ENCODE assay signal across 11 cellular contexts in genomic region chr19:38250821-38251563, GRCh38. TPM values are rescaled to one million over a fixed set of nuclear protein-coding genes. Genes with fewer than 3 reads are reported as not detected.
DNase-seq lines count a peak whose midpoint lies in the region; ATAC-seq, FAIRE-seq and TF ChIP-seq lines count a peak whose summit lies in the region.
"Had no signal": no experiment of that assay in that cellular context is flagged by ENCODE, and none has a peak within 500 bp of the region (broad histone marks: within the 10 kb centered on the region; RNA-seq: fewer than 3 reads in every experiment).

No MANE protein-coding gene starts in this region.

- dilution Hi-C loops in endothelial cell of umbilical vein (cut with MboI; ENCODE audit: extremely low pct_ligation_motif_present, low sequenced_read_pairs): no loop called here

- in situ Hi-C loops in GM13976 (cut with MboI; ENCODE audit: low sequenced_read_pairs, unreplicated experiment): no loop called here

- H3K4me2 ChIP-seq in endothelial cell of umbilical vein (ENCODE audit: insufficient read depth, low read length): peak overlapping the region; percentile 43
- H3K4me2 ChIP-seq in mesendoderm (ENCODE audit: low read length): peak overlapping the region; percentile 7
- H3K4me2 ChIP-seq: KMS-11 had no signal

- no peaks in the 10 kb centered on the region for H3K79me1 ChIP-seq in mesendoderm (ENCODE audit: low read length)

- no peak for TF ChIP-seq POLR2A in endothelial cell of umbilical vein (IDR thresholded peaks at IDR 0.05; ENCODE audit: low read depth, low read length)

- H3K27me3 ChIP-seq in endothelial cell of umbilical vein (ENCODE audit: control insufficient read depth in 2 of 2, insufficient read depth in 2 of 2, low read length in 2 of 2) (no peaks in the 10 kb centered on the region), mesendoderm (ENCODE audit: insufficient read depth, low read length, poor library complexity) (no peaks in the 10 kb centered on the region)

- TSS peak; percentile 70 for BruUV-seq in endothelial cell of umbilical vein (replicated peaks; lab: Mats Ljungman, UMichigan)

- no peaks in the 10 kb centered on the region for H3K9me1 ChIP-seq in endothelial cell of umbilical vein (replicated peaks; ENCODE audit: control insufficient read depth, extremely low read depth, insufficient read depth, low read length)

- H4K20me1 ChIP-seq in endothelial cell of umbilical vein (replicated peaks; ENCODE audit: control insufficient read depth, extremely low read depth, insufficient read depth, low read length): no peaks in the 10 kb centered on the region

- peak overlapping the region; percentile 63 for H3K4ac ChIP-seq in mesendoderm (ENCODE audit: low read depth, low read length)

- H3K79me2 ChIP-seq in endothelial cell of umbilical vein (ENCODE audit: control insufficient read depth, insufficient read depth, low read length) (no peaks in the 10 kb centered on the region), mesendoderm (ENCODE audit: control insufficient read depth, insufficient read depth, low read length) (no peaks in the 10 kb centered on the region)

- H2BK120ac ChIP-seq in mesendoderm (ENCODE audit: low read depth, low read length): peak overlapping the region; percentile 16

- H4K5ac ChIP-seq in mesendoderm (ENCODE audit: low read length): no peak overlapping the region

- H3K23ac ChIP-seq in mesendoderm (ENCODE audit: low read length): no peak overlapping the region

- TF ChIP-seq CTCF in endothelial cell of umbilical vein (IDR thresholded peaks at IDR 0.05; ENCODE audit: extremely low read depth in 1 of 2, insufficient read depth in 1 of 2, low read depth in 1 of 2, low read length in 2 of 2): no peak
- TF ChIP-seq CTCF in GM13976 (IDR thresholded peaks at IDR 0.05; ENCODE audit: borderline replicate concordance, control extremely low read depth, extremely low read depth, insufficient read depth, missing control alignments): no peak

- ATAC-seq in HG03571 (IDR thresholded peaks at IDR 0.05; ENCODE audit: unreplicated experiment) (no peak), HG03460 (IDR thresholded peaks at IDR 0.05; ENCODE audit: unreplicated experiment) (no peak), GM18520 (IDR thresholded peaks at IDR 0.05; ENCODE audit: unreplicated experiment) (no peak)
- ATAC-seq: activated CD4-positive, alpha-beta T cell treated with anti-CD3 and anti-CD28 coated beads for 36 hours had no signal

- H3K4me3 ChIP-seq in endothelial cell of umbilical vein (replicated peaks in 1 of 3; ENCODE audit: insufficient read depth in 1 of 3, low read depth in 1 of 3, low read length in 3 of 3) (no peak overlapping the region), mesendoderm (ENCODE audit: low read length) (no peak overlapping the region)

- H2BK15ac ChIP-seq in mesendoderm (replicated peaks; ENCODE audit: low read depth): no peak overlapping the region

- no CpG with 5 or more reads among the region's 18 CpGs for WGBS in mesendoderm (ENCODE audit: extremely low coverage, insufficient coverage, low lambda C conversion rate)

- H3K27ac ChIP-seq in endothelial cell of umbilical vein (ENCODE audit: insufficient read depth, low read depth, low read length): no peak overlapping the region
- H3K27ac ChIP-seq in mesendoderm (ENCODE audit: low read depth, low read length): peak overlapping the region; percentile 4
- H3K27ac ChIP-seq in temporal lobe (ENCODE audit: low read depth, low read length): peak overlapping the region; percentile 99
- H3K27ac ChIP-seq: KMS-11 had no signal

- no peaks in the 10 kb centered on the region for H3K36me3 ChIP-seq in endothelial cell of umbilical vein (ENCODE audit: control insufficient read depth in 2 of 2, extremely low read depth in 1 of 2, insufficient read depth in 2 of 2, low read length in 2 of 2)
- H3K36me3 ChIP-seq in mesendoderm (ENCODE audit: control insufficient read depth, insufficient read depth, low read length): no peaks in the 10 kb centered on the region

- peak overlapping the region; percentile 69 for H2AFZ ChIP-seq in endothelial cell of umbilical vein (ENCODE audit: low read depth, low read length)

- POLR2A ChIA-PET in endothelial cell of umbilical vein (lab: Charles Lee): interaction anchor here (0.6 kb wide), 1 partner anchor 563 kb away, joined by 10 read pairs; no protein-coding TSS in a partner anchor

- no peaks in the 10 kb centered on the region for H3K9me3 ChIP-seq in endothelial cell of umbilical vein (replicated peaks; ENCODE audit: control insufficient read depth, insufficient read depth, low read length)

- peaks cover 9% of the 10 kb centered on the region for H3K4me1 ChIP-seq in endothelial cell of umbilical vein (ENCODE audit: control insufficient read depth, extremely low read depth, insufficient read depth, low read length)
- peaks cover 6% of the 10 kb centered on the region for H3K4me1 ChIP-seq in mesendoderm (ENCODE audit: control insufficient read depth, low read depth, low read length)

- peak overlapping the region; percentile 41 for H3K18ac ChIP-seq in mesendoderm (ENCODE audit: low read length)

- peak overlapping the region; percentile 11 for H3K56ac ChIP-seq in mesendoderm (ENCODE audit: low read length)

- no peak for FAIRE-seq in endothelial cell of umbilical vein (lab: Jason Lieb, UNC)

- H2BK5ac ChIP-seq in mesendoderm (ENCODE audit: low read length): no peak overlapping the region

- H4K8ac ChIP-seq in mesendoderm (ENCODE audit: low read depth, low read length): no peak overlapping the region

- intact Hi-C loops in endothelial cell of umbilical vein (cut with micrococcal nuclease): no loop called here

- H3K9ac ChIP-seq in endothelial cell of umbilical vein (replicated peaks; ENCODE audit: extremely low read depth, insufficient read depth, low read length) (no peak overlapping the region), mesendoderm (ENCODE audit: low read length) (peak overlapping the region; percentile 39)
- H3K9ac ChIP-seq: KMS-11 had no signal

- CTCF ChIA-PET in endothelial cell of umbilical vein (lab: Charles Lee): interaction anchor here (0.6 to 2.7 kb wide), 10 partner anchors 14 to 349 kb away, joined by 3 to 13 read pairs (median 4); partner anchors contain the start of genes CATSPERG and FAM98C

- peak; percentile 47 for DNase-seq in NCI-H510A treated with DMSO at 0.1 percent for 48 hours (lab: John Stamatoyannopoulos, UW)
- no peak for DNase-seq in endothelial cell of umbilical vein (ENCODE audit: low read depth, low spot score)
- no peak for DNase-seq in mesendoderm
- no peak for DNase-seq in GM13976 (ENCODE audit: low spot score)
- DNase-seq: activated CD4-positive, alpha-beta T cell treated with anti-CD3 and anti-CD28 coated beads for 36 hours had no signal

- H2AK5ac ChIP-seq in mesendoderm (ENCODE audit: low read length): peak overlapping the region; percentile 78

TF ChIP-seq in endothelial cell of umbilical vein, 7 proteins besides CTCF, POLR2A, EP300 and RAD21 (continues in another document):
- TF ChIP-seq MYC (IDR thresholded peaks at IDR 0.05; ENCODE audit: low read depth, low read length): no peak

RNA-seq across cellular contexts. Expression of gene PPP1R14A, which starts 5.2 kb away (rescaled TPM):
- total RNA-seq in endothelial cell of umbilical vein: 5.3 and 16.3 TPM in 2 replicates
- polyA plus RNA-seq in endothelial cell of umbilical vein: 3.0 and 5.9 TPM in 2 replicates
- polyA plus RNA-seq in endothelial cell of umbilical vein (2011; cell fraction: cytosol; rRNA removed): 2.0 and 2.7 TPM in 2 replicates
- polyA plus RNA-seq in endothelial cell of umbilical vein (2011; cell fraction: nucleus; rRNA removed): 1.0 and 1.3 TPM in 2 replicates
- 0.88 and 1.4 TPM in 2 replicates for polyA plus RNA-seq in endothelial cell of umbilical vein (2012)
- polyA minus RNA-seq in endothelial cell of umbilical vein: 0.64 and 1.3 TPM in 2 replicates
- not detected for polyA minus RNA-seq in endothelial cell of umbilical vein (2011; cell fraction: cytosol; rRNA and poly(A)+ RNA removed)
- not detected in 2 replicates for polyA minus RNA-seq in endothelial cell of umbilical vein (2011; cell fraction: nucleus; rRNA and poly(A)+ RNA removed)
- polyA plus RNA-seq in mesendoderm (2013, experiment 1 of 2): 11.3 TPM
- polyA plus RNA-seq in mesendoderm (2013, experiment 2 of 2): 10.1 TPM
- 1.2 TPM for total RNA-seq in temporal lobe

RNA-seq across cellular contexts. Expression of gene SPINT2, which starts 13.4 kb away (rescaled TPM):
- total RNA-seq in endothelial cell of umbilical vein (20.1 and 46.6 TPM in 2 replicates), temporal lobe (60.0 TPM)
- polyA plus RNA-seq in endothelial cell of umbilical vein: 23.9 and 28.9 TPM in 2 replicates
- polyA plus RNA-seq in endothelial cell of umbilical vein (2011; cell fraction: cytosol; rRNA removed): 14.4 and 20.2 TPM in 2 replicates
- 6.2 and 9.5 TPM in 2 replicates for polyA plus RNA-seq in endothelial cell of umbilical vein (2011; cell fraction: nucleus; rRNA removed)
- 1.2 and 2.5 TPM in 2 replicates for polyA plus RNA-seq in endothelial cell of umbilical vein (2012)
- 9.6 and 13.0 TPM in 2 replicates for polyA minus RNA-seq in endothelial cell of umbilical vein
- 4.6 TPM for polyA minus RNA-seq in endothelial cell of umbilical vein (2011; cell fraction: cytosol; rRNA and poly(A)+ RNA removed)
- polyA minus RNA-seq in endothelial cell of umbilical vein (2011; cell fraction: nucleus; rRNA and poly(A)+ RNA removed): 1.3 and 2.5 TPM in 2 replicates
- 134 TPM for polyA plus RNA-seq in mesendoderm (2013, experiment 1 of 2)
- 134 TPM for polyA plus RNA-seq in mesendoderm (2013, experiment 2 of 2)

RNA-seq across cellular contexts. Expression of gene DPF1, which starts 27.0 kb away (rescaled TPM):
- total RNA-seq in endothelial cell of umbilical vein (3.9 and 5.0 TPM in 2 replicates), temporal lobe (35.4 TPM)
- 1.6 and 2.0 TPM in 2 replicates for polyA plus RNA-seq in endothelial cell of umbilical vein
- polyA plus RNA-seq in endothelial cell of umbilical vein (2011; cell fraction: cytosol; rRNA removed): 1.4 and 1.7 TPM in 2 replicates
- 2.0 and 3.5 TPM in 2 replicates for polyA plus RNA-seq in endothelial cell of umbilical vein (2011; cell fraction: nucleus; rRNA removed)
- polyA plus RNA-seq in endothelial cell of umbilical vein (2012): 1.1 and 2.0 TPM in 2 replicates
- polyA minus RNA-seq in endothelial cell of umbilical vein: 0.42 and 1.2 TPM in 2 replicates
- polyA minus RNA-seq in endothelial cell of umbilical vein (2011; cell fraction: cytosol; rRNA and poly(A)+ RNA removed): 0.82 TPM
- 0.82 and 0.87 TPM in 2 replicates for polyA minus RNA-seq in endothelial cell of umbilical vein (2011; cell fraction: nucleus; rRNA and poly(A)+ RNA removed)
- polyA plus RNA-seq in mesendoderm (2013, experiment 1 of 2): 4.1 TPM
- polyA plus RNA-seq in mesendoderm (2013, experiment 2 of 2): 3.6 TPM
- total RNA-seq: subcutaneous adipose tissue had no signal

RNA-seq across cellular contexts. Expression of gene C19orf33, which starts 53.1 kb away (rescaled TPM):
- total RNA-seq in endothelial cell of umbilical vein: 4.3 and 18.9 TPM in 2 replicates
- 34.1 and 54.0 TPM in 2 replicates for polyA plus RNA-seq in endothelial cell of umbilical vein
- polyA plus RNA-seq in endothelial cell of umbilical vein (2011; cell fraction: cytosol; rRNA removed): 17.2 and 25.8 TPM in 2 replicates
- 4.3 and 6.0 TPM in 2 replicates for polyA plus RNA-seq in endothelial cell of umbilical vein (2011; cell fraction: nucleus; rRNA removed)
- 22.5 and 28.9 TPM in 2 replicates for polyA plus RNA-seq in endothelial cell of umbilical vein (2012)
- polyA minus RNA-seq in endothelial cell of umbilical vein: 3.1 and 3.6 TPM in 2 replicates
- 38.8 TPM for polyA minus RNA-seq in endothelial cell of umbilical vein (2011; cell fraction: cytosol; rRNA and poly(A)+ RNA removed)
- 2.6 TPM in 1 of 2 replicates, not detected in the other for polyA minus RNA-seq in endothelial cell of umbilical vein (2011; cell fraction: nucleus; rRNA and poly(A)+ RNA removed)
- polyA plus RNA-seq in mesendoderm (2013, experiment 1 of 2): 13.7 TPM
- polyA plus RNA-seq in mesendoderm (2013, experiment 2 of 2): 14.0 TPM
- 1.2 TPM for total RNA-seq in temporal lobe
- total RNA-seq: activated CD4-positive, alpha-beta T cell treated with anti-CD3 and anti-CD28 coated beads for 36 hours had no signal
